ENCODE assay signal across 1 cellular context in genomic region chr14:60247994-60248696, GRCh38.
TF ChIP-seq lines count a peak whose summit lies in the region.

No MANE protein-coding gene starts in this region.

TF ChIP-seq in HepG2, 621 proteins besides CTCF, POLR2A, EP300 and RAD21 (continued from another document):
- TF ChIP-seq, protein P1, sequence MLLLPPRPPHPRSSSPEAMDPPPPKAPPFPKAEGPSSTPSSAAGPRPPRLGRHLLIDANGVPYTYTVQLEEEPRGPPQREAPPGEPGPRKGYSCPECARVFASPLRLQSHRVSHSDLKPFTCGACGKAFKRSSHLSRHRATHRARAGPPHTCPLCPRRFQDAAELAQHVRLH (CRISPR knock-in tag; IDR thresholded peaks at IDR 0.05; ENCODE audit: borderline replicate concordance, low read depth) = no peak
- TF ChIP-seq FOSL2 (CRISPR knock-in tag; IDR thresholded peaks at IDR 0.05) (no peak), ZMYM4 (CRISPR knock-in tag; IDR thresholded peaks at IDR 0.05) (no peak), PRPF4 (IDR thresholded peaks at IDR 0.05; ENCODE audit: low read depth, low read length, poor library complexity, severe bottlenecking) (no peak), ZNF746 (CRISPR knock-in tag; IDR thresholded peaks at IDR 0.05) (0 out of 2 replicates have a peak, but pooled peaks have one; percentile 12), SOX6 (IDR thresholded peaks at IDR 0.05) (no peak), SOX6 (CRISPR knock-in tag; IDR thresholded peaks at IDR 0.05) (0 out of 2 replicates have a peak, but pooled peaks have one; percentile 53), NFRKB (IDR thresholded peaks at IDR 0.05) (no peak), POLR2AphosphoS2 (IDR thresholded peaks at IDR 0.05; ENCODE audit: low read depth, low read length) (0 out of 2 replicates have a peak, but pooled peaks have one; percentile 39), ZSCAN12 (CRISPR knock-in tag; IDR thresholded peaks at IDR 0.05) (peak; percentile 52; the same call in 1 of the 2 replicates), ZNF607 (CRISPR knock-in tag; IDR thresholded peaks at IDR 0.05; ENCODE audit: borderline replicate concordance) (no peak), ZFX (CRISPR knock-in tag; IDR thresholded peaks at IDR 0.05; ENCODE audit: low read depth) (no peak), ZNF720 (CRISPR knock-in tag; IDR thresholded peaks at IDR 0.05) (no peak), RARA (CRISPR knock-in tag; IDR thresholded peaks at IDR 0.05) (peak; percentile 5; the same call in 1 of the 2 replicates), FOXP4 (CRISPR knock-in tag; IDR thresholded peaks at IDR 0.05) (no peak), TFDP2 (CRISPR knock-in tag; IDR thresholded peaks at IDR 0.05) (peak; percentile 42; the same call in 1 of the 2 replicates), KLF15 (CRISPR knock-in tag; IDR thresholded peaks at IDR 0.05; ENCODE audit: borderline replicate concordance) (no peak), ESRRA (CRISPR knock-in tag; IDR thresholded peaks at IDR 0.05; ENCODE audit: low read depth) (no peak), ZC3H13 (CRISPR knock-in tag; IDR thresholded peaks at IDR 0.05) (peak; percentile 76; the same call in 1 of the 2 replicates), DRAP1 (CRISPR knock-in tag; IDR thresholded peaks at IDR 0.05) (peak; percentile 52; the same call in 1 of the 2 replicates), IKZF4 (CRISPR knock-in tag; IDR thresholded peaks at IDR 0.05; ENCODE audit: borderline replicate concordance, low read depth, not compliant biosample characterization) (no peak), SNAI1 (CRISPR knock-in tag; IDR thresholded peaks at IDR 0.05; ENCODE audit: borderline replicate concordance) (0 out of 2 replicates have a peak, but pooled peaks have one; percentile 43), ZNF326 (CRISPR knock-in tag; IDR thresholded peaks at IDR 0.05; ENCODE audit: borderline replicate concordance) (no peak), ZNF317 (CRISPR knock-in tag; IDR thresholded peaks at IDR 0.05) (peak; percentile 58; the same call in 1 of the 2 replicates), ZNF550 (CRISPR knock-in tag; IDR thresholded peaks at IDR 0.05; ENCODE audit: borderline replicate concordance) (0 out of 2 replicates have a peak, but pooled peaks have one; percentile 66), ZNF232 (CRISPR knock-in tag; IDR thresholded peaks at IDR 0.05; ENCODE audit: borderline replicate concordance) (0 out of 2 replicates have a peak, but pooled peaks have one; percentile 59)
- TF ChIP-seq, protein P2, sequence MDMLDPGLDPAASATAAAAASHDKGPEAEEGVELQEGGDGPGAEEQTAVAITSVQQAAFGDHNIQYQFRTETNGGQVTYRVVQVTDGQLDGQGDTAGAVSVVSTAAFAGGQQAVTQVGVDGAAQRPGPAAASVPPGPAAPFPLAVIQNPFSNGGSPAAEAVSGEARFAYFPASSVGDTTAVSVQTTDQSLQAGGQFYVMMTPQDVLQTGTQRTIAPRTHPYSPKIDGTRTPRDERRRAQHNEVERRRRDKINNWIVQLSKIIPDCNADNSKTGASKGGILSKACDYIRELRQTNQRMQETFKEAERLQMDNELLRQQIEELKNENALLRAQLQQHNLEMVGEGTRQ (IDR thresholded peaks at IDR 0.05; ENCODE audit: low read depth, low read length) = no peak
- TF ChIP-seq, protein P2 (CRISPR knock-in tag; IDR thresholded peaks at IDR 0.05; ENCODE audit: borderline replicate concordance) = peak; percentile 65; the same call in 1 of the 2 replicates
- TF ChIP-seq, protein P3, sequence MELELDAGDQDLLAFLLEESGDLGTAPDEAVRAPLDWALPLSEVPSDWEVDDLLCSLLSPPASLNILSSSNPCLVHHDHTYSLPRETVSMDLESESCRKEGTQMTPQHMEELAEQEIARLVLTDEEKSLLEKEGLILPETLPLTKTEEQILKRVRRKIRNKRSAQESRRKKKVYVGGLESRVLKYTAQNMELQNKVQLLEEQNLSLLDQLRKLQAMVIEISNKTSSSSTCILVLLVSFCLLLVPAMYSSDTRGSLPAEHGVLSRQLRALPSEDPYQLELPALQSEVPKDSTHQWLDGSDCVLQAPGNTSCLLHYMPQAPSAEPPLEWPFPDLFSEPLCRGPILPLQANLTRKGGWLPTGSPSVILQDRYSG (CRISPR knock-in tag; IDR thresholded peaks at IDR 0.05) = no peak
- TF ChIP-seq, protein P4, sequence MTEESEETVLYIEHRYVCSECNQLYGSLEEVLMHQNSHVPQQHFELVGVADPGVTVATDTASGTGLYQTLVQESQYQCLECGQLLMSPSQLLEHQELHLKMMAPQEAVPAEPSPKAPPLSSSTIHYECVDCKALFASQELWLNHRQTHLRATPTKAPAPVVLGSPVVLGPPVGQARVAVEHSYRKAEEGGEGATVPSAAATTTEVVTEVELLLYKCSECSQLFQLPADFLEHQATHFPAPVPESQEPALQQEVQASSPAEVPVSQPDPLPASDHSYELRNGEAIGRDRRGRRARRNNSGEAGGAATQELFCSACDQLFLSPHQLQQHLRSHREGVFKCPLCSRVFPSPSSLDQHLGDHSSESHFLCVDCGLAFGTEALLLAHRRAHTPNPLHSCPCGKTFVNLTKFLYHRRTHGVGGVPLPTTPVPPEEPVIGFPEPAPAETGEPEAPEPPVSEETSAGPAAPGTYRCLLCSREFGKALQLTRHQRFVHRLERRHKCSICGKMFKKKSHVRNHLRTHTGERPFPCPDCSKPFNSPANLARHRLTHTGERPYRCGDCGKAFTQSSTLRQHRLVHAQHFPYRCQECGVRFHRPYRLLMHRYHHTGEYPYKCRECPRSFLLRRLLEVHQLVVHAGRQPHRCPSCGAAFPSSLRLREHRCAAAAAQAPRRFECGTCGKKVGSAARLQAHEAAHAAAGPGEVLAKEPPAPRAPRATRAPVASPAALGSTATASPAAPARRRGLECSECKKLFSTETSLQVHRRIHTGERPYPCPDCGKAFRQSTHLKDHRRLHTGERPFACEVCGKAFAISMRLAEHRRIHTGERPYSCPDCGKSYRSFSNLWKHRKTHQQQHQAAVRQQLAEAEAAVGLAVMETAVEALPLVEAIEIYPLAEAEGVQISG (CRISPR knock-in tag; IDR thresholded peaks at IDR 0.05) = 0 out of 2 replicates have a peak, but pooled peaks have one; percentile 25
